Comparison of ENCODE assay signal across 10 cellular contexts in the genomic region with DNA sequence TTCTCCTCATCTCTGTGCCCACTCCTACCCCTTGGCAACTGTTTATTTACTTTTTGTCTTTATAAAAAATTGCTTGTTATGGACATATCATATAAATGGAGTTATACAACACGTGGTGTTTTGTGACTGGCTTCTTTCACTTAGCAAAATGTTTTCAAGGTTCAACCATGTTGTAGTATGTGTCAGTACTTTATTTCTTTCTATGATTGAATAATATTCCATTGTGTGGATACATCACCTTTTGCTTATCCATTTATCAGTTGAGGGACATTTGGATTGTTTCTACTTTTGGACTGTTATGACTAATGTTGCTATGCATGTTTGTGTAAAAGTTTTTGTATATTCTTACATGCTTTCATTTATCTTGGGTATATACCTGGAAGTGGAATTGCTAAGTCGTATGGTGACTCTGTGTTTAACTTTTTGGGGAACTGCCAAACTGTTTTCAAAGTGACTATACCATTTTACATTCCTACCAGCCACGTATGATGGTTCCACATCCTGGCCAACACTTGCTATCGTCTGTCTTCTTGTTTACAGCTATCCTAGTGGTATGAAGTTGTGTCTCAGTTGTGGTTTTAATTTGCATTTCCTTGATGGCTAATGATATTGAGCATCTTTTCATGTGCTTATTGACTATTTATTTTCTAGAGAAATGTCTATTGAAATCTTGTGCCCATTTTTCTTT.
DNase-seq lines count a peak whose midpoint lies in the region; ATAC-seq and TF ChIP-seq lines count a peak whose summit lies in the region.
"Had no signal": no experiment of that assay in that cellular context is flagged by ENCODE, and none has a peak within 500 bp of the region (broad histone marks: within the 10 kb centered on the region; RNA-seq: fewer than 3 reads in every experiment).

No MANE protein-coding gene starts in this region.

- no peak overlapping the region for H3K4me3 Mint-ChIP-seq in stimulated activated memory B cell treated with anti-CD40 and anti-IgM and Interleukin-4, amounts not matched to agents 10 μg/mL and 1 μg/mL and 100 μg/mL, for 72 hours

- no peaks in the 10 kb centered on the region for H3K27me3 ChIP-seq in dorsolateral prefrontal cortex

- no peaks in the 10 kb centered on the region for H3K27me3 Mint-ChIP-seq in stimulated activated memory B cell treated with anti-CD40 and anti-IgM and Interleukin-4, amounts not matched to agents 10 μg/mL and 1 μg/mL and 100 μg/mL, for 72 hours

- TF ChIP-seq CTCF in GM12864 (IDR thresholded peaks at IDR 0.05; ENCODE audit: low read depth, low read length, missing control alignments) (no peak), dorsolateral prefrontal cortex (IDR thresholded peaks at IDR 0.05 in 54 of 56, conservative IDR thresholded peaks at IDR 0.05 in 2 of 56; ENCODE audit: low read depth in 1 of 56, partially characterized antibody in 56 of 56) (no peak)

- H3K27ac Mint-ChIP-seq in stimulated activated memory B cell treated with anti-CD40 and anti-IgM and Interleukin-4, amounts not matched to agents 10 μg/mL and 1 μg/mL and 100 μg/mL, for 72 hours = no peak overlapping the region

- peaks cover 42% of the 10 kb centered on the region for H3K36me3 Mint-ChIP-seq in stimulated activated memory B cell treated with anti-CD40 and anti-IgM and Interleukin-4, amounts not matched to agents 10 μg/mL and 1 μg/mL and 100 μg/mL, for 72 hours

- peaks cover 3% of the 10 kb centered on the region for H3K9me3 Mint-ChIP-seq in stimulated activated memory B cell treated with anti-CD40 and anti-IgM and Interleukin-4, amounts not matched to agents 10 μg/mL and 1 μg/mL and 100 μg/mL, for 72 hours

- ATAC-seq in GM21360 (IDR thresholded peaks at IDR 0.05; ENCODE audit: unreplicated experiment) (peak; percentile 49), Right ventricle myocardium inferior (no peak)
- ATAC-seq in stimulated activated memory B cell treated with anti-CD40 and anti-IgM and Interleukin-4, amounts not matched to agents 10 μg/mL and 1 μg/mL and 100 μg/mL, for 72 hours = no peak

- H3K4me1 Mint-ChIP-seq in stimulated activated memory B cell treated with anti-CD40 and anti-IgM and Interleukin-4, amounts not matched to agents 10 μg/mL and 1 μg/mL and 100 μg/mL, for 72 hours = peaks cover 31% of the 10 kb centered on the region

- DNase-seq in GM12864 (ENCODE audit: low read depth) (peak; percentile 19), HS-27A (ENCODE audit: low read depth) (peak; percentile 55), epithelial cell of prostate (ENCODE audit: low read depth, low spot score) (peak; percentile 78), Right ventricle myocardium inferior (ENCODE audit: missing footprints) (no peak), NCI-H69 (lab: John Stamatoyannopoulos, UW) (no peak), dorsolateral prefrontal cortex (no peak)
- DNase-seq: activated CD4-positive, alpha-beta T cell treated with anti-CD3 and anti-CD28 coated beads for 4 hours; Right ventricle myocardium superior had no signal

- H3K4me3 ChIP-seq in GM12864 (ENCODE audit: low read depth, low read length) = no peak overlapping the region
- no peak overlapping the region for H3K4me3 ChIP-seq in dorsolateral prefrontal cortex

- intact Hi-C loops in Right ventricle myocardium inferior (cut with DNase I) (no loop called here), dorsolateral prefrontal cortex (cut with DNase I) (no loop called here)

- H3K27ac ChIP-seq in epithelial cell of prostate = peak overlapping the region; percentile 83
- H3K27ac ChIP-seq in dorsolateral prefrontal cortex = no peak overlapping the region

Comparison
In these comparisons a context has a peak if more than half of its experiments do, and no peak if none do; other contexts are left out.
1. DNase-seq: peak in GM12864 (single experiment), HS-27A (single experiment) and epithelial cell of prostate (single experiment); none in Right ventricle myocardium inferior (single experiment), NCI-H69 (single experiment) and dorsolateral prefrontal cortex (0 of 10).